ENCODE assay signal across 30 cellular contexts in genomic region chr3:136903899-136904298, GRCh38. TPM values are rescaled to one million over a fixed set of nuclear protein-coding genes. Genes with fewer than 3 reads are reported as not detected.
"Had no signal": no experiment of that assay in that cellular context is flagged by ENCODE, and none has a peak within 500 bp of the region (broad histone marks: within the 10 kb centered on the region; RNA-seq: fewer than 3 reads in every experiment).

No MANE protein-coding gene starts in this region.

- H3K9me3 ChIP-seq: colonic mucosa had no signal

- H3K4me3 ChIP-seq: ascending aorta, breast epithelium, cardiac muscle cell, colonic mucosa, esophagus squamous epithelium, gastroesophageal sphincter, heart right ventricle, hepatocyte had no signal

- H3K27ac Mint-ChIP-seq: activated CD4-positive, alpha-beta memory T cell treated with anti-CD3 and anti-CD28 coated beads for 36 hours; activated CD4-positive, alpha-beta T cell treated with anti-CD3 and anti-CD28 coated beads for 36 hours; activated CD4-positive, alpha-beta T cell treated with anti-CD3 and anti-CD28 coated beads, Interleukin-2, amount 10 ng/mL, durations not matched to agents 24 days and 14 days; activated CD8-positive, alpha-beta memory T cell treated with anti-CD3 and anti-CD28 coated beads, Interleukin-2, amount 10 ng/mL, durations not matched to agents 7 days and 5 days; activated CD8-positive, alpha-beta T cell treated with anti-CD3 and anti-CD28 coated beads, Interleukin-2, amount 10 ng/mL, durations not matched to agents 7 days and 5 days; activated naive CD4-positive, alpha-beta T cell treated with anti-CD3 and anti-CD28 coated beads, Interleukin-2, amount 50 U/mL, for 72 hours; activated naive CD8-positive, alpha-beta T cell treated with anti-CD3 and anti-CD28 coated beads, Interleukin-2, amount 10 ng/mL, durations not matched to agents 7 days and 5 days; activated T-cell treated with anti-CD3 and anti-CD28 coated beads, Interleukin-2, amount 50 U/mL, for 24 hours; activated T-helper 17 cell treated with anti-CD3 and anti-CD28 coated beads, Interleukin-2, amount 50 U/mL, for 72 hours; brain; T-helper 1 cell treated with Interleukin-12 subunit alpha and Interleukin-12 subunit beta and Interleukin-4 antibody, amounts not matched to agents 30 μg/mL and 1 μg/mL, for 36 hours had no signal

- H3K4me1 ChIP-seq: ascending aorta, breast epithelium, colonic mucosa had no signal

- H3K4me3 Mint-ChIP-seq: activated CD4-positive, alpha-beta memory T cell treated with anti-CD3 and anti-CD28 coated beads for 36 hours; activated CD4-positive, alpha-beta T cell treated with anti-CD3 and anti-CD28 coated beads for 36 hours; activated CD4-positive, alpha-beta T cell treated with anti-CD3 and anti-CD28 coated beads, Interleukin-2, amount 10 ng/mL, durations not matched to agents 24 days and 14 days; activated CD8-positive, alpha-beta memory T cell treated with anti-CD3 and anti-CD28 coated beads, Interleukin-2, amount 10 ng/mL, durations not matched to agents 7 days and 5 days; activated CD8-positive, alpha-beta T cell treated with anti-CD3 and anti-CD28 coated beads, Interleukin-2, amount 10 ng/mL, durations not matched to agents 7 days and 5 days; activated naive CD8-positive, alpha-beta T cell treated with anti-CD3 and anti-CD28 coated beads, Interleukin-2, amount 10 ng/mL, durations not matched to agents 7 days and 5 days; activated T-cell treated with anti-CD3 and anti-CD28 coated beads, Interleukin-2, amount 50 U/mL, for 24 hours; activated T-helper 17 cell treated with anti-CD3 and anti-CD28 coated beads, Interleukin-2, amount 50 U/mL, for 72 hours; brain; T-helper 1 cell treated with Interleukin-12 subunit alpha and Interleukin-12 subunit beta and Interleukin-4 antibody, amounts not matched to agents 30 μg/mL and 1 μg/mL, for 36 hours had no signal

- H3K27ac ChIP-seq: ascending aorta, breast epithelium, cardiac muscle cell, colonic mucosa, epithelial cell of prostate, esophagus squamous epithelium, gastroesophageal sphincter, heart right ventricle, hepatocyte had no signal

- ATAC-seq: activated CD4-positive, alpha-beta T cell treated with anti-CD3 and anti-CD28 coated beads for 36 hours; activated CD8-positive, alpha-beta memory T cell treated with anti-CD3 and anti-CD28 coated beads, Interleukin-2, amount 10 ng/mL, durations not matched to agents 7 days and 5 days; activated CD8-positive, alpha-beta T cell treated with anti-CD3 and anti-CD28 coated beads, Interleukin-2, amount 10 ng/mL, durations not matched to agents 7 days and 5 days; activated naive CD4-positive, alpha-beta T cell treated with anti-CD3 and anti-CD28 coated beads, Interleukin-2, amount 50 U/mL, for 72 hours; activated T-helper 17 cell treated with anti-CD3 and anti-CD28 coated beads, Interleukin-2, amount 50 U/mL, for 72 hours; gastroesophageal sphincter; heart right ventricle had no signal

- DNase-seq: activated CD4-positive, alpha-beta memory T cell treated with anti-CD3 and anti-CD28 coated beads for 36 hours; activated CD4-positive, alpha-beta T cell treated with anti-CD3 and anti-CD28 coated beads for 36 hours; activated CD4-positive, alpha-beta T cell treated with anti-CD3 and anti-CD28 coated beads, Interleukin-2, amount 10 ng/mL, durations not matched to agents 24 days and 14 days; activated CD4-positive, CD25-positive, alpha-beta regulatory T cell; activated CD4-positive, CD25-positive, alpha-beta regulatory T cell treated with anti-CD3 and anti-CD28 coated beads, Interleukin-2, amount 50 U/mL, for 72 hours; activated CD8-positive, alpha-beta memory T cell treated with anti-CD3 and anti-CD28 coated beads, Interleukin-2, amount 10 ng/mL, durations not matched to agents 7 days and 5 days; activated CD8-positive, alpha-beta memory T cell treated with anti-CD3 and anti-CD28 coated beads, Interleukin-2, amount 50 U/mL, for 4 hours; activated CD8-positive, alpha-beta T cell treated with anti-CD3 and anti-CD28 coated beads, Interleukin-2, amount 10 ng/mL, durations not matched to agents 7 days and 5 days; activated effector memory CD4-positive, alpha-beta T cell treated with Interleukin-2 at 50 U/mL for 16 hours; activated gamma-delta T cell treated with Interleukin-2 at 50 U/mL for 16 hours; activated naive CD4-positive, alpha-beta T cell treated with Interleukin-2 at 50 U/mL for 16 hours; activated naive CD8-positive, alpha-beta T cell treated with anti-CD3 and anti-CD28 coated beads, Interleukin-2, amount 10 ng/mL, durations not matched to agents 7 days and 5 days; activated T-cell treated with anti-CD3 and anti-CD28 coated beads, Interleukin-2, amount 50 U/mL, for 24 hours; central memory CD4-positive, alpha-beta T cell; cerebellar nuclear complex; colonic mucosa; effector CD8-positive, alpha-beta T cell; esophagus squamous epithelium; foreskin melanocyte; heart right ventricle had no signal

- H2AFZ ChIP-seq: hepatocyte had no signal

- H3K27me3 Mint-ChIP-seq: activated CD4-positive, alpha-beta memory T cell treated with anti-CD3 and anti-CD28 coated beads for 36 hours; activated CD4-positive, alpha-beta T cell treated with anti-CD3 and anti-CD28 coated beads for 36 hours; activated CD4-positive, alpha-beta T cell treated with anti-CD3 and anti-CD28 coated beads, Interleukin-2, amount 10 ng/mL, durations not matched to agents 24 days and 14 days; activated CD8-positive, alpha-beta memory T cell treated with anti-CD3 and anti-CD28 coated beads, Interleukin-2, amount 10 ng/mL, durations not matched to agents 7 days and 5 days; activated naive CD8-positive, alpha-beta T cell treated with anti-CD3 and anti-CD28 coated beads, Interleukin-2, amount 10 ng/mL, durations not matched to agents 7 days and 5 days; activated T-cell treated with anti-CD3 and anti-CD28 coated beads, Interleukin-2, amount 50 U/mL, for 24 hours; activated T-helper 17 cell treated with anti-CD3 and anti-CD28 coated beads, Interleukin-2, amount 50 U/mL, for 72 hours; brain had no signal

- H3K36me3 ChIP-seq: breast epithelium, cardiac muscle cell, colonic mucosa, esophagus squamous epithelium had no signal

- H3K27me3 ChIP-seq: ascending aorta, breast epithelium, cardiac muscle cell, colonic mucosa, esophagus squamous epithelium, gastroesophageal sphincter, heart right ventricle, hepatocyte had no signal

- H3K4me2 ChIP-seq: hepatocyte had no signal

RNA-seq across cellular contexts. Expression of gene IL20RB, which starts 53.9 kb away (rescaled TPM):
- total RNA-seq: ascending aorta had no signal
